ENCODE assay signal across 2 cellular contexts in genomic region chr13:43270043-43270830, GRCh38.
TF ChIP-seq lines count a peak whose summit lies in the region.

No MANE protein-coding gene starts in this region.

TF ChIP-seq in WTC11, 78 proteins besides CTCF, POLR2A, EP300 and RAD21:
- TF ChIP-seq CREB1 (CRISPR knock-in tag; IDR thresholded peaks at IDR 0.05): no peak
- TF ChIP-seq ATF3 (CRISPR knock-in tag; conservative IDR thresholded peaks at IDR 0.05): no peak
- TF ChIP-seq E2F4 (CRISPR knock-in tag; IDR thresholded peaks at IDR 0.05; ENCODE audit: borderline replicate concordance, low read depth): no peak
- TF ChIP-seq GABPB1 (CRISPR knock-in tag; IDR thresholded peaks at IDR 0.05): no peak
- TF ChIP-seq ARID4B (CRISPR knock-in tag; IDR thresholded peaks at IDR 0.05; ENCODE audit: borderline replicate concordance): no peak
- TF ChIP-seq NR2C2 (CRISPR knock-in tag; IDR thresholded peaks at IDR 0.05): no peak
- no peak for TF ChIP-seq STAT6 (CRISPR knock-in tag; conservative IDR thresholded peaks at IDR 0.05; ENCODE audit: low read depth)
- no peak for TF ChIP-seq ZNF512 (CRISPR knock-in tag; IDR thresholded peaks at IDR 0.05; ENCODE audit: borderline replicate concordance)
- no peak for TF ChIP-seq AR (CRISPR knock-in tag; IDR thresholded peaks at IDR 0.05)
- TF ChIP-seq ZNF263 (CRISPR knock-in tag; IDR thresholded peaks at IDR 0.05; ENCODE audit: low read depth): no peak

TF ChIP-seq in HEK293T, 16 proteins besides CTCF, POLR2A, EP300 and RAD21:
- TF ChIP-seq ZNF384 (IDR thresholded peaks at IDR 0.05) (no peak), CTBP1 (IDR thresholded peaks at IDR 0.05; ENCODE audit: borderline replicate concordance) (no peak), ARNT (IDR thresholded peaks at IDR 0.05) (no peak), FOXM1 (IDR thresholded peaks at IDR 0.05; ENCODE audit: borderline replicate concordance) (no peak), PKNOX1 (IDR thresholded peaks at IDR 0.05) (no peak), FOXK2 (IDR thresholded peaks at IDR 0.05) (no peak), SP1 (IDR thresholded peaks at IDR 0.05) (no peak), L3MBTL2 (conservative IDR thresholded peaks at IDR 0.05) (no peak), BHLHE40 (IDR thresholded peaks at IDR 0.05; ENCODE audit: borderline replicate concordance) (no peak), TARDBP (IDR thresholded peaks at IDR 0.05) (no peak), HDGF (IDR thresholded peaks at IDR 0.05; ENCODE audit: borderline replicate concordance) (no peak)
